ENCODE assay signal across 14 cellular contexts in the genomic region with DNA sequence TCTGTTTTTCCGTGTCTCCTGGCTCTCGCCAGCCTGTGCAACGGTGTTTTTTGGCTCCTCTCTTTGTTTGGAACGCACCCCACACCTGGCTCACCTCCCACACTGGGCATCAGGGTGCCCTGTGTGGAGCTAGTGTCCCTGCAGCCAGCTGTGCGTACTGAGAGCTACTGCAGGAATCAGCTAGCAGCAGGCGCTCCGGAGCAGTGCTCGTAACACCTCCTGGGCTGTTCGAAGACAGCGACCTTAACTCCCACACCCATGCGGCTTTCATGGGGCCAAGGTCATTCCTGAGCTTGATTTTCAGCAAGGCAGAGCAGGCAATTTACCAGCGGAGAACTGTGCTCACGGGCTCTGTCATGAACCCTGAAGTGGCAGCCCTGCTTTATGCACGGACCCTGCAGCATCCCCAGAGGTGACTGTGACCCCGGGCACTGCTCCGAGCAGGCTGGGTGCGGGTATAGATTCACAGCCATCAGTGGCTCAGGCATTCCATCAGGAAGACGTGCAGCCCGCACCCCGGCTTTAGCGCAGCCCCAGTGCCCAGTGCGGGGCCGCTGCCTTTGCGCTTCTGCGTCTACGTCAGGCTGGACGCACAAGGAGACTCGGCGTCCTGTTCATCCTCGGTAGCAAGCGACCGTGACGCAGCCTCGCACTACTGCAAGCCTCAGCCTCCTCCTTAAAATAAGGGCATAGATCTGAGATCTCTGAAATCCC. TPM values are rescaled to one million over a fixed set of nuclear protein-coding genes. Genes with fewer than 3 reads are reported as not detected.
DNase-seq lines count a peak whose midpoint lies in the region; ATAC-seq and TF ChIP-seq lines count a peak whose summit lies in the region.
"Had no signal": no experiment of that assay in that cellular context is flagged by ENCODE, and none has a peak within 500 bp of the region (broad histone marks: within the 10 kb centered on the region; RNA-seq: fewer than 3 reads in every experiment).

No MANE protein-coding gene starts in this region.

- 88 to 89% methylated on average over 30 to 34 of the region's 34 CpGs for WGBS in tibial nerve, 2 donors

- peak; percentile 55 for DNase-seq in activated effector memory CD4-positive, alpha-beta T cell treated with anti-CD3 and anti-CD28 coated beads, Interleukin-2, amount 50 U/mL, for 16 hours
- no peak for DNase-seq in activated effector memory CD4-positive, alpha-beta T cell treated with Interleukin-2 at 50 U/mL for 16 hours
- no peak for DNase-seq in memory B cell (ENCODE audit: low spot score in 2 of 2)
- peak in 1 of 2 donors; percentile 11 for DNase-seq in tibial nerve (ENCODE audit: low spot score in 2 of 2)
- no peak for DNase-seq in GDM1 (lab: John Stamatoyannopoulos, UW)
- no peak for DNase-seq in MG63
- DNase-seq in MCF 10A (ENCODE audit: unreplicated experiment), result no peak
- DNase-seq: activated naive CD4-positive, alpha-beta T cell treated with Interleukin-2 at 50 U/mL for 16 hours; glutamatergic neuron; NCI-H226; PC-9 had no signal

- H3K4me3 Mint-ChIP-seq in brain (no peak overlapping the region), memory B cell (peak overlapping the region; percentile 27), MCF 10A (ENCODE audit: unreplicated experiment) (no peak overlapping the region)
- H3K4me3 Mint-ChIP-seq: central memory CD8-positive, alpha-beta T cell had no signal

- no peak for TF ChIP-seq EP300 in tibial nerve (IDR thresholded peaks at IDR 0.05)

- CTCF ChIA-PET in MCF 10A (lab: Yijun Ruan, JAX), result interaction anchor here (0.6 to 4.0 kb wide), 12 partner anchors 9 to 1506 kb away, joined by 3 to 45 read pairs (median 4); no protein-coding TSS in a partner anchor

- H3K27ac Mint-ChIP-seq in brain, result peak overlapping the region in 4 of 5 experiments; percentile 51 to 94 (median 88)
- H3K27ac Mint-ChIP-seq in memory B cell, result peak overlapping the region; percentile 99
- H3K27ac Mint-ChIP-seq in MCF 10A (ENCODE audit: low read depth, unreplicated experiment), result no peak overlapping the region

- no peaks in the 10 kb centered on the region for H3K9me3 ChIP-seq in tibial nerve
- H3K9me3 ChIP-seq in MG63, result no peaks in the 10 kb centered on the region

- peaks cover 0 to 63% (median 0%) of the 10 kb centered on the region in 3 donors for H3K36me3 ChIP-seq in tibial nerve
- H3K36me3 ChIP-seq in MG63, result peaks cover 7% of the 10 kb centered on the region

- POLR2A ChIA-PET in MCF 10A (lab: Yijun Ruan, JAX), result interaction anchor here (2.5 kb wide), 1 partner anchor 75 kb away, joined by 5 read pairs; no protein-coding TSS in a partner anchor

- H3K27me3 Mint-ChIP-seq in brain (peaks cover 4% of the 10 kb centered on the region), memory B cell (no peaks in the 10 kb centered on the region), MCF 10A (ENCODE audit: insufficient read depth, unreplicated experiment) (no peaks in the 10 kb centered on the region)
- H3K27me3 Mint-ChIP-seq: central memory CD8-positive, alpha-beta T cell; natural killer cell treated with Interleukin-12 subunit alpha and Interleukin-12 subunit beta and Interleukin-15 and Interleukin-18, amount 100 ng/mL, for 72 hours had no signal

- H3K4me1 ChIP-seq in tibial nerve, result peaks cover 0 to 29% (median 13%) of the 10 kb centered on the region in 4 donors

- no peak for ATAC-seq in memory B cell (ENCODE audit: low read depth)
- ATAC-seq: natural killer cell treated with Interleukin-12 subunit alpha and Interleukin-12 subunit beta and Interleukin-15 and Interleukin-18, amount 100 ng/mL, for 72 hours had no signal

- peaks cover 20% of the 10 kb centered on the region for H3K36me3 Mint-ChIP-seq in brain
- H3K36me3 Mint-ChIP-seq in memory B cell, result peaks cover 16% of the 10 kb centered on the region
- peaks cover 36% of the 10 kb centered on the region for H3K36me3 Mint-ChIP-seq in MCF 10A (ENCODE audit: insufficient read depth, unreplicated experiment)

- intact Hi-C loops in MCF 10A (cut with micrococcal nuclease), result no loop called here

- peaks cover 42% of the 10 kb centered on the region for H3K4me1 Mint-ChIP-seq in brain
- H3K4me1 Mint-ChIP-seq in memory B cell, result peaks cover 10% of the 10 kb centered on the region
- peaks cover 11% of the 10 kb centered on the region for H3K4me1 Mint-ChIP-seq in MCF 10A (ENCODE audit: insufficient read depth, unreplicated experiment)

- no TSS peak for BruUV-seq in MCF 10A (replicated peaks; lab: Mats Ljungman, UMichigan)

- H3K27ac ChIP-seq in tibial nerve, result peak overlapping the region; percentile 37 to 95 (median 71)
- H3K27ac ChIP-seq: PC-9 had no signal

- H3K9me3 Mint-ChIP-seq in brain (peaks cover 0 to 3% (median 0%) of the 10 kb centered on the region in 5 experiments), memory B cell (no peaks in the 10 kb centered on the region), MCF 10A (ENCODE audit: unreplicated experiment) (no peaks in the 10 kb centered on the region)
- H3K9me3 Mint-ChIP-seq: central memory CD8-positive, alpha-beta T cell; natural killer cell treated with Interleukin-12 subunit alpha and Interleukin-12 subunit beta and Interleukin-15 and Interleukin-18, amount 100 ng/mL, for 72 hours had no signal

- H3K4me3 ChIP-seq in tibial nerve, result no peak overlapping the region
- no peak overlapping the region for H3K4me3 ChIP-seq in MG63
- H3K4me3 ChIP-seq: PC-9 had no signal

- TF ChIP-seq CTCF in brain (conservative IDR thresholded peaks at IDR 0.05), result no peak
- no peak for TF ChIP-seq CTCF in tibial nerve (IDR thresholded peaks at IDR 0.05)
- no peak for TF ChIP-seq CTCF in MCF 10A (IDR thresholded peaks at IDR 0.05; ENCODE audit: unreplicated experiment)

- no peaks in the 10 kb centered on the region for H3K27me3 ChIP-seq in tibial nerve
- no peaks in the 10 kb centered on the region for H3K27me3 ChIP-seq in MG63

- TF ChIP-seq POLR2A in tibial nerve (IDR thresholded peaks at IDR 0.05), result no peak

RNA-seq across cellular contexts. Expression of a gene that starts 58.3 kb away (rescaled TPM):
- polyA plus RNA-seq in brain (ENCODE audit: insufficient read depth, low read depth, low replicate concordance), result 50.4 TPM
- total RNA-seq in tibial nerve, result 100 to 1,000 TPM in 3 of 4 donors, 10 to 100 TPM in 1; 51.9 to 112 (median 106) TPM
- total RNA-seq in MG63 (2014; rRNA removed; shearing (Covaris generic); ENCODE audit: low replicate concordance), result 75.8 and 78.9 TPM in 2 replicates
- total RNA-seq in MCF 10A (2022), result 50.1 and 61.9 TPM in 2 replicates
